ENCODE assay signal across 11 cellular contexts in the genomic region with DNA sequence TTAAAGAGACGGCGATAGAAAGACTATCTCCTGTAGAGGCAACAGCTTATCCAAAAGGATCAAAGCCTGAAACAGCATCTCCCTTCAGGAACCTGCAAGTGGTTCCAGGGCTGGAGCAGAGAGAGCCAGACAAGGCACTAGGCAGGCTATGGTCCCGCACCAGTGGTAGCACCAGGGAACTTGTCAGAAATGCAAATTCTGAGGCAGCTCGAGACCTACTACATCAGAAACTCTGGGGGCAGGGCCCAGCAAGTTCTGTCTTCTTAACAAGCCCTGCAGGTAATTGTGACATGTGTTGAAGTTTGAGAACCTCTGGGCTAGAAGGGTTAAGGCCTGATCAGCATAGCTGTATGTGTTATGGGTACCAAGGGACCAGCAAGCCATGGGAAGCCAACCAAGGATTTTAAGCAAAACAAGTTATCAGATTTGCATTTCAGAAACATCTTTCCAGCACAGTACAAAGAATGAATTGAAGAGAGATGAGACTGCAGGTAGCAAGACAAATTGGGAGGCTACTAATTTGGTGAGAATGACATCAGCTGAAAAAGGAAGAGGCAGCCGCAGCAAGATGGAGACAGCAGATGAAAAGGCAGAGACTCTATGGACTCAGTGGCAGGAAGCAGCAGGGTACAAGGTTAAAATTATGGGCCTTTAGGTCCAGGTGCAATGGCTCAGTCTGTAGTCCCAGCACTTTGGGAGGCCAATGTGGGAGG.
DNase-seq lines count a peak whose midpoint lies in the region; ATAC-seq and TF ChIP-seq lines count a peak whose summit lies in the region.
"Had no signal": no experiment of that assay in that cellular context is flagged by ENCODE, and none has a peak within 500 bp of the region (broad histone marks: within the 10 kb centered on the region; RNA-seq: fewer than 3 reads in every experiment).

No MANE protein-coding gene starts in this region.

- no peak overlapping the region for H3K9ac ChIP-seq in MM.1S (ENCODE audit: low read length)

- DNase-seq in neural crest cell (ENCODE audit: low read depth, low spot score), result no peak
- DNase-seq in MM.1S, result no peak
- DNase-seq in left ventricle myocardium inferior, result no peak
- no peak for DNase-seq in RWPE1 (ENCODE audit: low spot score)
- no peak for DNase-seq in Kasumi-1 (lab: John Stamatoyannopoulos, UW)
- DNase-seq: activated naive CD4-positive, alpha-beta T cell; head of caudate nucleus; thyroid gland had no signal

- no peaks in the 10 kb centered on the region for H3K9me2 ChIP-seq in MM.1S (replicated peaks; ENCODE audit: insufficient read depth, low read length)

- no peak overlapping the region for H3K4me2 ChIP-seq in MM.1S (ENCODE audit: low read depth, low read length)

- H3K27me3 ChIP-seq in MM.1S (replicated peaks; ENCODE audit: insufficient read depth, low read length) (no peaks in the 10 kb centered on the region), left ventricle myocardium inferior (ENCODE audit: low read depth) (no peaks in the 10 kb centered on the region)
- H3K27me3 ChIP-seq: thyroid gland had no signal

- H3K4me1 ChIP-seq in MM.1S (ENCODE audit: low read length) (no peaks in the 10 kb centered on the region), left ventricle myocardium inferior (peaks cover 30% of the 10 kb centered on the region)

- CTCF ChIA-PET in RWPE1 (lab: Yijun Ruan, JAX), result interaction anchor here (0.7 kb wide), 1 partner anchor 18 kb away, joined by 9 read pairs; no protein-coding TSS in a partner anchor

- ATAC-seq in GM18909 (IDR thresholded peaks at IDR 0.05; ENCODE audit: poor library complexity, unreplicated experiment) (peak; percentile 95), HG02571 (IDR thresholded peaks at IDR 0.05; ENCODE audit: unreplicated experiment) (peak; percentile 98)

- H3K79me2 ChIP-seq in MM.1S (ENCODE audit: low read length), result no peaks in the 10 kb centered on the region

- H3K4me3 ChIP-seq in MM.1S (ENCODE audit: low read length) (no peak overlapping the region), left ventricle myocardium inferior (no peak overlapping the region)
- H3K4me3 ChIP-seq: thyroid gland had no signal

- no peaks in the 10 kb centered on the region for H3K36me3 ChIP-seq in MM.1S (replicated peaks; ENCODE audit: insufficient read depth, low read length)
- no peaks in the 10 kb centered on the region for H3K36me3 ChIP-seq in left ventricle myocardium inferior
- H3K36me3 ChIP-seq: thyroid gland had no signal

- H3K27ac Mint-ChIP-seq in IgD-negative memory B cell (peak overlapping the region; percentile 6 to 60 (median 33)), neural crest cell (ENCODE audit: unreplicated experiment) (peak overlapping the region; percentile 74)

- H3K27ac ChIP-seq in MM.1S (ENCODE audit: low read length) (no peak overlapping the region), left ventricle myocardium inferior (replicated peaks) (no peak overlapping the region), RWPE1 (no peak overlapping the region)
- H3K27ac ChIP-seq: thyroid gland had no signal

- intact Hi-C loops in left ventricle myocardium inferior (cut with micrococcal nuclease), result no loop called here

- POLR2A ChIA-PET in RWPE1 (lab: Yijun Ruan, JAX; ENCODE audit: low non-redundant PET), result interaction anchor here (0.6 kb wide), 1 partner anchor 20 kb away, joined by 4 read pairs; no protein-coding TSS in a partner anchor

- H3K9me3 ChIP-seq in MM.1S (replicated peaks; ENCODE audit: insufficient read depth, low read length) (no peaks in the 10 kb centered on the region), left ventricle myocardium inferior (replicated peaks) (peaks cover 7% of the 10 kb centered on the region)
- H3K9me3 ChIP-seq: thyroid gland had no signal

- TF ChIP-seq CTCF in neural crest cell (conservative IDR thresholded peaks at IDR 0.05) (no peak), MM.1S (IDR thresholded peaks at IDR 0.05; ENCODE audit: low read length) (no peak), left ventricle myocardium inferior (IDR thresholded peaks at IDR 0.05; ENCODE audit: borderline replicate concordance) (no peak), RWPE1 (conservative IDR thresholded peaks at IDR 0.05; ENCODE audit: low read depth) (no peak)

- peaks cover 2% of the 10 kb centered on the region for H3K36me3 Mint-ChIP-seq in IgD-negative memory B cell
- peaks cover 3% of the 10 kb centered on the region for H3K36me3 Mint-ChIP-seq in neural crest cell (ENCODE audit: low read depth)

- no peaks in the 10 kb centered on the region for H3F3A ChIP-seq in MM.1S (ENCODE audit: insufficient read depth, low read length)

- H2AFZ ChIP-seq in MM.1S (ENCODE audit: low read length), result no peak overlapping the region

- H4K20me1 ChIP-seq in MM.1S (ENCODE audit: insufficient read depth, low read length), result no peaks in the 10 kb centered on the region

- H3K4me3 Mint-ChIP-seq in IgD-negative memory B cell (peak overlapping the region in 3 of 4 donors; percentile 17 to 90 (median 75)), neural crest cell (peak overlapping the region; percentile 12)

- no peaks in the 10 kb centered on the region for H3K27me3 Mint-ChIP-seq in IgD-negative memory B cell
- no peaks in the 10 kb centered on the region for H3K27me3 Mint-ChIP-seq in neural crest cell (ENCODE audit: low read depth)

- H3K4me1 Mint-ChIP-seq in IgD-negative memory B cell, result peaks cover 19 to 28% (median 22%) of the 10 kb centered on the region in 3 donors
- H3K4me1 Mint-ChIP-seq in neural crest cell, result peaks cover 86% of the 10 kb centered on the region

- peaks cover 0 to 3% (median 0%) of the 10 kb centered on the region in 3 donors for H3K9me3 Mint-ChIP-seq in IgD-negative memory B cell
- no peaks in the 10 kb centered on the region for H3K9me3 Mint-ChIP-seq in neural crest cell
